ENCODE assay signal across 8 cellular contexts in the genomic region with DNA sequence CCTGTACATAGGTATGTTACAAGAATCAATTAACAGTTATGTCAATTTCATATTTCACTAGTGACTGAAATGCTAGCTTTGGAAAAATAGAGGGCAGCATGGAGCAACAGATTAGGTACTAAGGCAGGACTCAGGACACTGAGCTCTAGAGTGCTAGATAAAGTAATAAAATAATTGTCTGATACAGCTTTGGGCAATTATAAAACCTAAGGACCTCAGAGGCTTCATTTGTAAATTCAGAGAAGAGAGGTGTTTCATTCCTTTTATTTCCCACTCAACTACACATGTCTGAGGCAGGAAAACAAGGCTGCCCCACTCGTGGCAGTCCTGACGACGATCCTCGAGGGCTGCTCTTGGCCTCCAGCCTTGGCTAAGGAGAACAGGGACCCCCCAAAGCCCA.
DNase-seq lines count a peak whose midpoint lies in the region; ATAC-seq and TF ChIP-seq lines count a peak whose summit lies in the region.
"Had no signal": no experiment of that assay in that cellular context is flagged by ENCODE, and none has a peak within 500 bp of the region (broad histone marks: within the 10 kb centered on the region; RNA-seq: fewer than 3 reads in every experiment).

No MANE protein-coding gene starts in this region.

- no peaks in the 10 kb centered on the region for H3K9me3 ChIP-seq in MM.1S (replicated peaks; ENCODE audit: insufficient read depth, low read length)
- no peaks in the 10 kb centered on the region for H3K9me3 ChIP-seq in left lung

- H3K36me3 ChIP-seq in MM.1S (replicated peaks; ENCODE audit: insufficient read depth, low read length) (no peaks in the 10 kb centered on the region), left lung (peaks cover 0 to 32% of the 10 kb centered on the region in 2 donors)

- peak; percentile 57 for TF ChIP-seq CTCF in GM10266 (IDR thresholded peaks at IDR 0.05; ENCODE audit: control insufficient read depth, insufficient read depth, low read depth, missing control alignments)
- peak; percentile 41 for TF ChIP-seq CTCF in MM.1S (IDR thresholded peaks at IDR 0.05; ENCODE audit: low read length)
- TF ChIP-seq CTCF in astrocyte of the cerebellum (IDR thresholded peaks at IDR 0.05; ENCODE audit: low read depth, low read length, missing control alignments), result peak; percentile 61
- TF ChIP-seq CTCF in left lung (IDR thresholded peaks at IDR 0.05), result peak in 1 of 2 donors; percentile 35

- H3K27ac ChIP-seq in MM.1S (ENCODE audit: low read length) (no peak overlapping the region), left lung (no peak overlapping the region)

- H3K4me1 ChIP-seq in MM.1S (ENCODE audit: low read length) (no peaks in the 10 kb centered on the region), left lung (no peaks in the 10 kb centered on the region)

- DNase-seq in GM10266 (ENCODE audit: extremely low spot score) (peak; percentile 16), MM.1S (peak; percentile 25), astrocyte of the cerebellum (ENCODE audit: low read depth) (peak; percentile 3), left lung (no peak), HK-2 (ENCODE audit: unreplicated experiment) (no peak), occipital lobe (lab: John Stamatoyannopoulos, UW) (no peak)
- DNase-seq: activated B cell treated with CpG ODN at 0.5 μM for 24 hours had no signal

- no peaks in the 10 kb centered on the region for H3K9me2 ChIP-seq in MM.1S (replicated peaks; ENCODE audit: insufficient read depth, low read length)

- no peaks in the 10 kb centered on the region for H4K20me1 ChIP-seq in MM.1S (ENCODE audit: insufficient read depth, low read length)

- no peak overlapping the region for H2AFZ ChIP-seq in MM.1S (ENCODE audit: low read length)

- H3K27me3 ChIP-seq in MM.1S (replicated peaks; ENCODE audit: insufficient read depth, low read length) (no peaks in the 10 kb centered on the region), left lung (no peaks in the 10 kb centered on the region)

- H3K4me2 ChIP-seq in MM.1S (ENCODE audit: low read depth, low read length), result no peak overlapping the region

- in situ Hi-C loops in astrocyte of the cerebellum (cut with HindIII; ENCODE audit: low sequenced_read_pairs), result no loop called here

- ATAC-seq in left lung, result peak; percentile 60
- ATAC-seq in activated CD4-positive, CD25-positive, alpha-beta regulatory T cell treated with anti-CD3 and anti-CD28 coated beads, Interleukin-2, amount 50 U/mL, for 24 hours, result no peak

- no peaks in the 10 kb centered on the region for H3F3A ChIP-seq in MM.1S (ENCODE audit: insufficient read depth, low read length)

- H3K4me3 ChIP-seq in MM.1S (ENCODE audit: low read length), result no peak overlapping the region
- H3K4me3 ChIP-seq in astrocyte of the cerebellum (ENCODE audit: low read depth, low read length), result no peak overlapping the region
- H3K4me3 ChIP-seq in left lung, result no peak overlapping the region

- intact Hi-C loops in left lung (cut with DNase I), result no loop called here

- H3K79me2 ChIP-seq in MM.1S (ENCODE audit: low read length), result no peaks in the 10 kb centered on the region

- H3K9ac ChIP-seq in MM.1S (ENCODE audit: low read length), result no peak overlapping the region

Comparison
In these comparisons a context has a peak if more than half of its experiments do, and no peak if none do; other contexts are left out.
1. DNase-seq: peak in GM10266 (single experiment), MM.1S (single experiment) and astrocyte of the cerebellum (single experiment); none in left lung (0 of 2), HK-2 (single experiment) and occipital lobe (single experiment).